2 cellular contexts compared by ENCODE assay signal in the genomic region with DNA sequence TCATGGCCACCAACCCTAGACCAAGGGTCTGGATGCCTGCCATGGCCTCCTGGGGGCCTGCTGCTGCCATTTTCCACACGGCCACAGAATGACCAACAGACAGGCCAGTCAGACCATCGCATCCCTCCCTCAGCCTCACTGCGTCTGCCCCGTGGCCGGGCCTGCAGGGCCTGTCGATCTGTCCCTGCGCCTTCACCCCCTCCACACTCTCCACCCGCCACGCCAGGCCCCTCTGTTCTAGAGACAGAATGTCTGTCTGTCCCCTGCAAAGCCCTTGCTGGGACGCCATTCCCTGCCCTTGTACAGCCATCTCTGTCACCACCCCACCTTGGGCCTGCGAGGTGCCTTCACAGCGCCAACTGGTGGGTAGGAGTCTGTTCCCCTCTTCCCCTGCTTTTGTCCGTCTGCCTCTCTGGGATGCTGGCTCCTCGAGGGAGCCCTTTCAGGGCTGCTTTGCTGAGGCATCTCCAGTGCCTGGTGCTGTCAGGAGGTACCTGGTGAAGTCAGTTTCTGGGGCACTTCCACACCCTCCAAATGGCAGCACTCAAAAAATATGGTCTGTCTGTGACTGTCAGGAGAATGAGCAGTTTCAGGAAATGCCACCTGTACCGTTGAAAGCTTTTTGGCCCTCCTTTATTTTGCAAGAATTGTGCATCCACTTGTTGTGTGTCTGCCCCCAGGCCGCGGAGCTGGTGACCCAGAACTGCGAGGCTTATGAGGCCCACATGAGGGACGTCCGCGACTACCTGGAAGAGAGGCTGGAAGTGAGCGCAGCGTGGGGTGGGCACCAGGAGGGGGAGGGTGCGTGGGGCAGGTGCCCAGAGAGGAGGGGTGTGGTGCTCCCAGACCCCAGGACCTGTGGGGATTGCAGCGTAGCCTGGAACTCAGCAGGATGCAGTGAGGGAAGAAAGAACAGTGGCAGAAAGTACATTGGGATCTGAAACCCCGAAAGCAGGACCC.
TF ChIP-seq lines count a peak whose summit lies in the region.

No MANE protein-coding gene starts in this region.

TF ChIP-seq in SK-N-SH, 30 proteins besides CTCF, POLR2A, EP300 and RAD21:
- no peak for TF ChIP-seq RXRA (IDR thresholded peaks at IDR 0.05; ENCODE audit: borderline replicate concordance, low read depth)
- TF ChIP-seq FOSL2 (IDR thresholded peaks at IDR 0.05; ENCODE audit: borderline replicate concordance, low read depth) = no peak
- TF ChIP-seq, protein P1, sequence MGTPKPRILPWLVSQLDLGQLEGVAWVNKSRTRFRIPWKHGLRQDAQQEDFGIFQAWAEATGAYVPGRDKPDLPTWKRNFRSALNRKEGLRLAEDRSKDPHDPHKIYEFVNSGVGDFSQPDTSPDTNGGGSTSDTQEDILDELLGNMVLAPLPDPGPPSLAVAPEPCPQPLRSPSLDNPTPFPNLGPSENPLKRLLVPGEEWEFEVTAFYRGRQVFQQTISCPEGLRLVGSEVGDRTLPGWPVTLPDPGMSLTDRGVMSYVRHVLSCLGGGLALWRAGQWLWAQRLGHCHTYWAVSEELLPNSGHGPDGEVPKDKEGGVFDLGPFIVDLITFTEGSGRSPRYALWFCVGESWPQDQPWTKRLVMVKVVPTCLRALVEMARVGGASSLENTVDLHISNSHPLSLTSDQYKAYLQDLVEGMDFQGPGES (IDR thresholded peaks at IDR 0.05; ENCODE audit: low read depth, low read length) = no peak
- TF ChIP-seq FOXM1 (IDR thresholded peaks at IDR 0.05; ENCODE audit: low read depth) = no peak
- no peak for TF ChIP-seq SMC3 (IDR thresholded peaks at IDR 0.05; ENCODE audit: low read depth, low read length)
- TF ChIP-seq, protein P2, sequence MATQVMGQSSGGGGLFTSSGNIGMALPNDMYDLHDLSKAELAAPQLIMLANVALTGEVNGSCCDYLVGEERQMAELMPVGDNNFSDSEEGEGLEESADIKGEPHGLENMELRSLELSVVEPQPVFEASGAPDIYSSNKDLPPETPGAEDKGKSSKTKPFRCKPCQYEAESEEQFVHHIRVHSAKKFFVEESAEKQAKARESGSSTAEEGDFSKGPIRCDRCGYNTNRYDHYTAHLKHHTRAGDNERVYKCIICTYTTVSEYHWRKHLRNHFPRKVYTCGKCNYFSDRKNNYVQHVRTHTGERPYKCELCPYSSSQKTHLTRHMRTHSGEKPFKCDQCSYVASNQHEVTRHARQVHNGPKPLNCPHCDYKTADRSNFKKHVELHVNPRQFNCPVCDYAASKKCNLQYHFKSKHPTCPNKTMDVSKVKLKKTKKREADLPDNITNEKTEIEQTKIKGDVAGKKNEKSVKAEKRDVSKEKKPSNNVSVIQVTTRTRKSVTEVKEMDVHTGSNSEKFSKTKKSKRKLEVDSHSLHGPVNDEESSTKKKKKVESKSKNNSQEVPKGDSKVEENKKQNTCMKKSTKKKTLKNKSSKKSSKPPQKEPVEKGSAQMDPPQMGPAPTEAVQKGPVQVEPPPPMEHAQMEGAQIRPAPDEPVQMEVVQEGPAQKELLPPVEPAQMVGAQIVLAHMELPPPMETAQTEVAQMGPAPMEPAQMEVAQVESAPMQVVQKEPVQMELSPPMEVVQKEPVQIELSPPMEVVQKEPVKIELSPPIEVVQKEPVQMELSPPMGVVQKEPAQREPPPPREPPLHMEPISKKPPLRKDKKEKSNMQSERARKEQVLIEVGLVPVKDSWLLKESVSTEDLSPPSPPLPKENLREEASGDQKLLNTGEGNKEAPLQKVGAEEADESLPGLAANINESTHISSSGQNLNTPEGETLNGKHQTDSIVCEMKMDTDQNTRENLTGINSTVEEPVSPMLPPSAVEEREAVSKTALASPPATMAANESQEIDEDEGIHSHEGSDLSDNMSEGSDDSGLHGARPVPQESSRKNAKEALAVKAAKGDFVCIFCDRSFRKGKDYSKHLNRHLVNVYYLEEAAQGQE (IDR thresholded peaks at IDR 0.05; ENCODE audit: low read depth, low read length) = no peak
- TF ChIP-seq USF2 (IDR thresholded peaks at IDR 0.05; ENCODE audit: borderline replicate concordance, low read depth, low read length) = no peak
- TF ChIP-seq NFIC (IDR thresholded peaks at IDR 0.05; ENCODE audit: borderline replicate concordance) = no peak

TF ChIP-seq in SK-N-SH treated with all-trans-retinoic acid at 6 μM for 48 hours, 23 proteins besides CTCF, POLR2A, EP300 and RAD21:
- no peak for TF ChIP-seq PPARA (CRISPR knock-in tag; IDR thresholded peaks at IDR 0.05; ENCODE audit: borderline replicate concordance)
- TF ChIP-seq TCF4 (CRISPR knock-in tag; IDR thresholded peaks at IDR 0.05; ENCODE audit: borderline replicate concordance) = no peak
- no peak for TF ChIP-seq ZNF565 (CRISPR knock-in tag; conservative IDR thresholded peaks at IDR 0.05; ENCODE audit: low read depth)
- no peak for TF ChIP-seq BACH2 (CRISPR knock-in tag; IDR thresholded peaks at IDR 0.05; ENCODE audit: borderline replicate concordance)
- no peak for TF ChIP-seq TOX (CRISPR knock-in tag; IDR thresholded peaks at IDR 0.05; ENCODE audit: borderline replicate concordance)
- TF ChIP-seq, protein P3, sequence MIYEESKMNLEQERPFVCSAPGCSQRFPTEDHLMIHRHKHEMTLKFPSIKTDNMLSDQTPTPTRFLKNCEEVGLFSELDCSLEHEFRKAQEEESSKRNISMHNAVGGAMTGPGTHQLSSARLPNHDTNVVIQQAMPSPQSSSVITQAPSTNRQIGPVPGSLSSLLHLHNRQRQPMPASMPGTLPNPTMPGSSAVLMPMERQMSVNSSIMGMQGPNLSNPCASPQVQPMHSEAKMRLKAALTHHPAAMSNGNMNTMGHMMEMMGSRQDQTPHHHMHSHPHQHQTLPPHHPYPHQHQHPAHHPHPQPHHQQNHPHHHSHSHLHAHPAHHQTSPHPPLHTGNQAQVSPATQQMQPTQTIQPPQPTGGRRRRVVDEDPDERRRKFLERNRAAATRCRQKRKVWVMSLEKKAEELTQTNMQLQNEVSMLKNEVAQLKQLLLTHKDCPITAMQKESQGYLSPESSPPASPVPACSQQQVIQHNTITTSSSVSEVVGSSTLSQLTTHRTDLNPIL (CRISPR knock-in tag; IDR thresholded peaks at IDR 0.05; ENCODE audit: low read depth) = no peak
- TF ChIP-seq ZFP30 (CRISPR knock-in tag; IDR thresholded peaks at IDR 0.05) = no peak
- TF ChIP-seq ISL1 (CRISPR knock-in tag; IDR thresholded peaks at IDR 0.05) = no peak
- TF ChIP-seq CSRNP3 (CRISPR knock-in tag; IDR thresholded peaks at IDR 0.05) = no peak
- TF ChIP-seq RARB (CRISPR knock-in tag; IDR thresholded peaks at IDR 0.05) = no peak
TF ChIP-seq in SK-N-SH treated with all-trans-retinoic acid at 6 μM for 48 hours: peak in this region for 0.
